8 cellular contexts compared by ENCODE assay signal in genomic region chr2:206086683-206087350, GRCh38. TPM values are rescaled to one million over a fixed set of nuclear protein-coding genes. Genes with fewer than 3 reads are reported as not detected.
A peak's percentile ranks its signal among the peaks of the same experiment; 100 is the strongest.
DNase-seq lines count a peak whose midpoint lies in the region; ATAC-seq and TF ChIP-seq lines count a peak whose summit lies in the region.

No MANE protein-coding gene starts in this region.

- H3K27me3 ChIP-seq in Peyer's patch = no peaks in the 10 kb centered on the region
- no peaks in the 10 kb centered on the region for H3K27me3 ChIP-seq in muscle layer of colon (ENCODE audit: control insufficient read depth in 1 of 2, insufficient read depth in 2 of 2, low read length in 2 of 2)

- H3K9ac ChIP-seq in muscle layer of colon (ENCODE audit: low read length) = peak overlapping the region; percentile 95

- H3K4me3 ChIP-seq in Peyer's patch (peak overlapping the region; percentile 78 to 92 (median 85)), muscle layer of colon (ENCODE audit: low read depth in 1 of 2, low read length in 2 of 2) (peak overlapping the region; percentile 79 to 91)

- DNase-seq in SIG-M5 treated with dmso at 0.1 percent for 504 hours (lab: John Stamatoyannopoulos, UW; ENCODE audit: unreplicated experiment) (peak; percentile 46), SIG-M5 (lab: John Stamatoyannopoulos, UW) (no peak), Peyer's patch (no peak), dedifferentiated amniotic fluid mesenchymal stem cell (ENCODE audit: extremely low spot score) (peak; percentile 26), NCI-H774 (lab: John Stamatoyannopoulos, UW) (no peak)

- H3K36me3 ChIP-seq in Peyer's patch (peaks cover 0 to 6% (median 0%) of the 10 kb centered on the region in 3 donors), muscle layer of colon (ENCODE audit: insufficient read depth, low read length) (no peaks in the 10 kb centered on the region)

- H3K27ac ChIP-seq in Peyer's patch = peak overlapping the region; percentile 96 to 99 (median 98)
- H3K27ac ChIP-seq in muscle layer of colon (ENCODE audit: low read depth, low read length) = peak overlapping the region; percentile 99

- no peak for TF ChIP-seq CTCF in Peyer's patch (IDR thresholded peaks at IDR 0.05)

- no peaks in the 10 kb centered on the region for H3K4me1 ChIP-seq in Peyer's patch
- H3K4me1 ChIP-seq in muscle layer of colon (ENCODE audit: insufficient read depth, low read length) = peaks cover 24% of the 10 kb centered on the region

- no peak for TF ChIP-seq POLR2A in Peyer's patch (IDR thresholded peaks at IDR 0.05)

- no peak for ATAC-seq in HG02610 (IDR thresholded peaks at IDR 0.05; ENCODE audit: unreplicated experiment)
- ATAC-seq in HG03521 (IDR thresholded peaks at IDR 0.05; ENCODE audit: unreplicated experiment) = no peak

- no peaks in the 10 kb centered on the region for H3K9me3 ChIP-seq in Peyer's patch
- no peaks in the 10 kb centered on the region for H3K9me3 ChIP-seq in muscle layer of colon (ENCODE audit: low read length)

RNA-seq across cellular contexts. Expression of gene INO80D, which starts 0.8 kb away (rescaled TPM):
- total RNA-seq in Peyer's patch = 100 to 1,000 TPM in 1 of 4 donors, 10 to 100 TPM in 3; 20.8 to 102 (median 56.4) TPM

Comparison
In these comparisons a context has a peak if more than half of its experiments do, and no peak if none do; other contexts are left out.
1. DNase-seq: peak in SIG-M5 treated with dmso at 0.1 percent for 504 hours (single experiment) and dedifferentiated amniotic fluid mesenchymal stem cell (single experiment); none in SIG-M5 (single experiment), Peyer's patch (0 of 3) and NCI-H774 (single experiment).